Comparison of ENCODE assay signal across 9 cellular contexts in genomic region chr4:37383579-37384229, GRCh38.
DNase-seq lines count a peak whose midpoint lies in the region; ATAC-seq and TF ChIP-seq lines count a peak whose summit lies in the region.
"Had no signal": no experiment of that assay in that cellular context is flagged by ENCODE, and none has a peak within 500 bp of the region (broad histone marks: within the 10 kb centered on the region; RNA-seq: fewer than 3 reads in every experiment).

No MANE protein-coding gene starts in this region.

- no peaks in the 10 kb centered on the region for H3K4me1 ChIP-seq in naive thymus-derived CD4-positive, alpha-beta T cell (ENCODE audit: control insufficient read depth in 2 of 2, insufficient read depth in 2 of 2, low read length in 2 of 2)
- no peaks in the 10 kb centered on the region for H3K4me1 ChIP-seq in effector memory CD4-positive, alpha-beta T cell (ENCODE audit: control insufficient read depth, insufficient read depth, low read length, poor library complexity, severe bottlenecking)

- H3K4me3 Mint-ChIP-seq in naive thymus-derived CD4-positive, alpha-beta T cell: no peak overlapping the region

- no peaks in the 10 kb centered on the region for H3K36me3 Mint-ChIP-seq in naive thymus-derived CD4-positive, alpha-beta T cell

- no peaks in the 10 kb centered on the region for H3K36me3 ChIP-seq in naive thymus-derived CD4-positive, alpha-beta T cell (ENCODE audit: control insufficient read depth in 2 of 3, insufficient read depth in 3 of 3, low read length in 3 of 3)
- no peaks in the 10 kb centered on the region for H3K36me3 ChIP-seq in effector memory CD4-positive, alpha-beta T cell (ENCODE audit: control insufficient read depth, insufficient read depth, low read length)
- H3K36me3 ChIP-seq: thoracic aorta had no signal

- DNase-seq in EH (ENCODE audit: low read depth) (peak; percentile 3), NCI-H748 (lab: John Stamatoyannopoulos, UW; ENCODE audit: unreplicated experiment) (peak; percentile 58), dedifferentiated amniotic fluid mesenchymal stem cell (ENCODE audit: extremely low spot score) (peak; percentile 22)
- DNase-seq in naive thymus-derived CD4-positive, alpha-beta T cell: peak in 5 of 9 donors; percentile 4 to 20 (median 10)
- no peak for DNase-seq in effector memory CD4-positive, alpha-beta T cell

- peak; percentile 75 for ATAC-seq in HG02798 (IDR thresholded peaks at IDR 0.05; ENCODE audit: poor library complexity, unreplicated experiment)
- peak; percentile 34 for ATAC-seq in naive thymus-derived CD4-positive, alpha-beta T cell
- ATAC-seq in HG02759 (IDR thresholded peaks at IDR 0.05; ENCODE audit: unreplicated experiment): no peak

- H3K9me3 ChIP-seq in naive thymus-derived CD4-positive, alpha-beta T cell (ENCODE audit: control insufficient read depth in 2 of 3, low read length in 3 of 3): no peaks in the 10 kb centered on the region
- H3K9me3 ChIP-seq in effector memory CD4-positive, alpha-beta T cell (ENCODE audit: control insufficient read depth, low read length): no peaks in the 10 kb centered on the region
- H3K9me3 ChIP-seq: thoracic aorta had no signal

- H3K9me3 Mint-ChIP-seq in naive thymus-derived CD4-positive, alpha-beta T cell: no peaks in the 10 kb centered on the region

- no peak overlapping the region for H3K27ac Mint-ChIP-seq in naive thymus-derived CD4-positive, alpha-beta T cell

- intact Hi-C loops in naive thymus-derived CD4-positive, alpha-beta T cell (cut with micrococcal nuclease): loop anchor here (1.0 to 2.0 kb wide), 2 partner anchors 968 to 969 kb away; no protein-coding TSS in a partner anchor

- no peak overlapping the region for H3K27ac ChIP-seq in 22Rv1
- no peak overlapping the region for H3K27ac ChIP-seq in naive thymus-derived CD4-positive, alpha-beta T cell (ENCODE audit: low read depth, low read length)
- H3K27ac ChIP-seq in effector memory CD4-positive, alpha-beta T cell (ENCODE audit: insufficient read depth, low read length, poor library complexity, severe bottlenecking): no peak overlapping the region
- H3K27ac ChIP-seq: thoracic aorta had no signal

- CTCF ChIA-PET in naive thymus-derived CD4-positive, alpha-beta T cell (lab: Charles Lee): no interaction called here

- TF ChIP-seq CTCF in 22Rv1 (IDR thresholded peaks at IDR 0.05): peak; percentile 80

- no peak overlapping the region for H3K4me3 ChIP-seq in naive thymus-derived CD4-positive, alpha-beta T cell (ENCODE audit: low read length)
- no peak overlapping the region for H3K4me3 ChIP-seq in effector memory CD4-positive, alpha-beta T cell (ENCODE audit: insufficient read depth, low read depth, low read length, poor library complexity, severe bottlenecking)
- H3K4me3 ChIP-seq: thoracic aorta had no signal

- H3K4me1 Mint-ChIP-seq in naive thymus-derived CD4-positive, alpha-beta T cell: no peaks in the 10 kb centered on the region

- H3K27me3 ChIP-seq in naive thymus-derived CD4-positive, alpha-beta T cell (ENCODE audit: control insufficient read depth in 2 of 2, insufficient read depth in 2 of 2, low read length in 2 of 2): no peaks in the 10 kb centered on the region
- no peaks in the 10 kb centered on the region for H3K27me3 ChIP-seq in effector memory CD4-positive, alpha-beta T cell (replicated peaks; ENCODE audit: control insufficient read depth, insufficient read depth, low read length, poor library complexity, severe bottlenecking)

- POLR2A ChIA-PET in naive thymus-derived CD4-positive, alpha-beta T cell (lab: Charles Lee): no interaction called here

- peaks cover 0 to 13% (median 6%) of the 10 kb centered on the region in 5 donors for H3K27me3 Mint-ChIP-seq in naive thymus-derived CD4-positive, alpha-beta T cell

Comparison
In these comparisons a context has a peak if more than half of its experiments do, and no peak if none do; other contexts are left out.
1. DNase-seq: peak in EH (single experiment), NCI-H748 (single experiment), dedifferentiated amniotic fluid mesenchymal stem cell (single experiment) and naive thymus-derived CD4-positive, alpha-beta T cell (5 of 9); none in effector memory CD4-positive, alpha-beta T cell (0 of 3).